16 cellular contexts compared by ENCODE assay signal in the genomic region with DNA sequence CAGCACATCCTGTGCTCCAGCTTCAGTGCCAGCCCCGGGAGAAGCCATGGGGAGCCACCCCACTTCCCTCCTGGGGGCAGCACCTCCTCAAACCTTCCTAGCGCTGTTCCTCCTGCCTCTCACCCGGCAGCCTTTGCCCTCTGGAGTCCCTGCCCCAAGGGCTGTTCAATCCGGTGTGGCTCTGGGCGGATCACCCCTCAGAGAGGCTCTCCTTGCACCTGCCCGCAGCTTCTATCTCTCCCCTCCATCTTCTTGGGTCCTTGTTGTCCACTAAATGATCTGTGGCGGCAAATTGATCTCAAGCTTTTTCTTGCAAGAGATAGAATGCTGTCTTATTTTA. TPM values are rescaled to one million over a fixed set of nuclear protein-coding genes. Genes with fewer than 3 reads are reported as not detected.
A peak's percentile ranks its signal among the peaks of the same experiment; 100 is the strongest.
DNase-seq lines count a peak whose midpoint lies in the region; ATAC-seq and TF ChIP-seq lines count a peak whose summit lies in the region.
"Had no signal": no experiment of that assay in that cellular context is flagged by ENCODE, and none has a peak within 500 bp of the region (broad histone marks: within the 10 kb centered on the region; RNA-seq: fewer than 3 reads in every experiment).

No MANE protein-coding gene starts in this region.

- peak overlapping the region in 7 of 8 donors; percentile 55 to 90 (median 75) for H3K4me3 Mint-ChIP-seq in naive B cell

- intact Hi-C loops in colonic mucosa (cut with DNase I) = no loop called here

- peaks cover 0 to 10% (median 6%) of the 10 kb centered on the region in 7 donors for H3K9me3 Mint-ChIP-seq in naive B cell

- H3K36me3 ChIP-seq in colonic mucosa = no peaks in the 10 kb centered on the region
- H3K36me3 ChIP-seq in H7 (replicated peaks; ENCODE audit: control insufficient read depth, insufficient read depth, low read length) = no peaks in the 10 kb centered on the region
- H3K36me3 ChIP-seq: brain microvascular endothelial cell, esophagus muscularis mucosa, ovary, thoracic aorta had no signal

- peak overlapping the region; percentile 94 to 98 for H3K9ac ChIP-seq in colonic mucosa (ENCODE audit: low read depth in 2 of 2, low read length in 2 of 2)

- peaks cover 0 to 17% of the 10 kb centered on the region in 2 donors for H3K36me3 Mint-ChIP-seq in naive B cell

- no peak for ATAC-seq in naive B cell (ENCODE audit: low read depth in 2 of 2)

- peak overlapping the region; percentile 78 for H3K4me3 ChIP-seq in colonic mucosa
- H3K4me3 ChIP-seq in H7 (ENCODE audit: insufficient read depth, low read depth, low read length) = no peak overlapping the region
- H3K4me3 ChIP-seq: ovary, thoracic aorta had no signal

- H3K4me1 ChIP-seq in colonic mucosa = peaks cover 13% of the 10 kb centered on the region

- H3K27me3 Mint-ChIP-seq in naive B cell = peaks cover 0 to 55% (median 8%) of the 10 kb centered on the region in 3 donors

- H3K27ac ChIP-seq in C4-2B (peak overlapping the region; percentile 92; the same call in 1 of the 2 replicates), colonic mucosa (peak overlapping the region; percentile 94)
- H3K27ac ChIP-seq: brain microvascular endothelial cell, ovary, thoracic aorta had no signal

- H3K27me3 ChIP-seq in colonic mucosa (no peaks in the 10 kb centered on the region), H7 (ENCODE audit: control insufficient read depth, insufficient read depth, low read length) (peaks cover 2% of the 10 kb centered on the region; the same call in 1 of the 2 replicates)
- H3K27me3 ChIP-seq: brain microvascular endothelial cell, ovary had no signal

- H3K27ac Mint-ChIP-seq in naive B cell = peak overlapping the region in 1 of 6 donors; percentile 8

- DNase-seq in HT-29 (ENCODE audit: low spot score) (peak; percentile 75), colonic mucosa (peak; percentile 88), naive B cell (no peak), NCI-H2171 treated with DMSO at 0.1 percent for 48 hours (lab: John Stamatoyannopoulos, UW) (no peak), NCI-H510A treated with DMSO at 0.1 percent for 48 hours (lab: John Stamatoyannopoulos, UW) (no peak), NCI-H2107 (lab: John Stamatoyannopoulos, UW) (no peak), H7 (no peak)
- DNase-seq: brain microvascular endothelial cell; DMS 273 treated with DMSO at 0.1 percent for 48 hours; MM.1S; NCI-H526 treated with DMSO at 0.1 percent for 48 hours; stimulated activated CD4-positive, alpha-beta T cell treated with anti-CD3 and anti-CD28 coated beads, Interleukin-4, amount 100 ng/mL, for 4 hours had no signal

- no peaks in the 10 kb centered on the region for H3K9me3 ChIP-seq in colonic mucosa
- H3K9me3 ChIP-seq: ovary, thoracic aorta had no signal

- TF ChIP-seq CTCF in C4-2B (conservative IDR thresholded peaks at IDR 0.05) (no peak), colonic mucosa (IDR thresholded peaks at IDR 0.05) (no peak)

- H3K4me1 Mint-ChIP-seq in naive B cell = peaks cover 16 to 30% (median 20%) of the 10 kb centered on the region in 3 donors

RNA-seq across cellular contexts. Expression of gene CDKN1C, which starts 18.1 kb away (rescaled TPM):
- 5.3 and 9.1 TPM in 2 replicates for total RNA-seq in HT-29 (2014; rRNA removed; shearing (Covaris generic))
- 10 to 100 TPM; 10.9 to 18.2 TPM for total RNA-seq in colonic mucosa
- polyA plus RNA-seq in naive B cell (ENCODE audit: low read depth in 6 of 6) = under 1 TPM in 1 of 6 donors, not detected in 5; 0.25 TPM
- 58.4 and 60.9 TPM in 2 replicates for total RNA-seq in H7 (2014; rRNA removed; shearing (Covaris generic))

RNA-seq across cellular contexts. Expression of gene PHLDA2, which starts 25.6 kb away (rescaled TPM):
- 345 and 406 TPM in 2 replicates for total RNA-seq in HT-29 (2014; rRNA removed; shearing (Covaris generic))
- total RNA-seq in colonic mucosa = 10 to 100 TPM; 31.6 to 41.6 TPM
- polyA plus RNA-seq in naive B cell (ENCODE audit: low read depth in 6 of 6) = not detected
- 5.1 and 13.1 TPM in 2 replicates for total RNA-seq in H7 (2014; rRNA removed; shearing (Covaris generic))

Comparison
In these comparisons a context has a peak if more than half of its experiments do, and no peak if none do; other contexts are left out.
1. DNase-seq: peak in HT-29 (single experiment) and colonic mucosa (single experiment); none in naive B cell (single experiment), NCI-H2171 treated with DMSO at 0.1 percent for 48 hours (single experiment), NCI-H510A treated with DMSO at 0.1 percent for 48 hours (single experiment), NCI-H2107 (single experiment) and H7 (single experiment).